ENCODE assay signal across 21 cellular contexts in the genomic region with DNA sequence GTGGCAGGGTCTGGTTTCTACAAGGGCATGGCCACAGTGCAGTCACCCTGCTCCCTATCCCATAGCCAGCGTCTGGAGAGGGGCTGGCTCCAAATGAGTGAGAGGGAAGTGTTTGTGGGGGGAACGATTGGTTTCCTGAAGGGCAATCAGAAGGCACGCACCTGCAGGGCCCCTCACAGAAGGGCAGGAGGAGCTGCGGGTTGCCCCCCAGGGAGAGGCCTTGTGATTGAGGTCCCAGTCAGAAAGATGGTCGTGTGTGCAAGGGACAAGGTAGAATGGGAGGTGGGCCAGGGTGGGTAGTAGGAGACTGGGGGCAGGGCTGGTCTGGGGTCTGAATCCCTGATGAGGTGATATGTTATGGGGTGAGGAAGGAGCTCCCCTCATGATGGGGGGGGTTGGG. TPM values are rescaled to one million over a fixed set of nuclear protein-coding genes. Genes with fewer than 3 reads are reported as not detected.
DNase-seq lines count a peak whose midpoint lies in the region; ATAC-seq, FAIRE-seq and TF ChIP-seq lines count a peak whose summit lies in the region.
"Had no signal": no experiment of that assay in that cellular context is flagged by ENCODE, and none has a peak within 500 bp of the region (broad histone marks: within the 10 kb centered on the region; RNA-seq: fewer than 3 reads in every experiment).

No MANE protein-coding gene starts in this region.

- H3K9me3 Mint-ChIP-seq in activated CD4-positive, alpha-beta T cell treated with anti-CD3 and anti-CD28 coated beads, Interleukin-2, amount 10 ng/mL, durations not matched to agents 7 days and 5 days, result no peaks in the 10 kb centered on the region
- H3K9me3 Mint-ChIP-seq in activated CD4-positive, alpha-beta T cell treated with anti-CD3 and anti-CD28 coated beads for 36 hours (ENCODE audit: low read depth), result no peaks in the 10 kb centered on the region
- H3K9me3 Mint-ChIP-seq in endothelial cell (ENCODE audit: unreplicated experiment) (no peaks in the 10 kb centered on the region), osteocyte (ENCODE audit: unreplicated experiment) (no peaks in the 10 kb centered on the region)
- no peaks in the 10 kb centered on the region for H3K9me3 Mint-ChIP-seq in stimulated activated memory B cell treated with anti-CD40 and anti-IgM and Interleukin-4, amounts not matched to agents 10 μg/mL and 1 μg/mL and 100 μg/mL, for 72 hours
- H3K9me3 Mint-ChIP-seq: activated naive CD4-positive, alpha-beta T cell treated with anti-CD3 and anti-CD28 coated beads, Interleukin-2, amount 50 U/mL, for 24 hours had no signal

- intact Hi-C loops in activated CD4-positive, alpha-beta T cell treated with anti-CD3 and anti-CD28 coated beads for 36 hours (cut with DNase I, micrococcal nuclease), result no loop called here
- intact Hi-C loops in kidney (cut with DNase I), result no loop called here
- intact Hi-C loops in vagina (cut with DNase I), result no loop called here

- POLR2A ChIA-PET in activated CD4-positive, alpha-beta T cell treated with anti-CD3 and anti-CD28 coated beads, Interleukin-2, amount 10 ng/mL, durations not matched to agents 7 days and 5 days (lab: Charles Lee), result no interaction called here
- POLR2A ChIA-PET in activated CD4-positive, alpha-beta T cell treated with anti-CD3 and anti-CD28 coated beads for 36 hours (lab: Charles Lee), result no interaction called here

- DNase-seq in activated CD4-positive, alpha-beta T cell treated with anti-CD3 and anti-CD28 coated beads, Interleukin-2, amount 10 ng/mL, durations not matched to agents 7 days and 5 days, result no peak
- no peak for DNase-seq in activated CD4-positive, alpha-beta T cell treated with anti-CD3 and anti-CD28 coated beads for 36 hours
- DNase-seq in MM.1S (no peak), endothelial cell (ENCODE audit: low spot score) (no peak), osteocyte (ENCODE audit: extremely low spot score, unreplicated experiment) (no peak), kidney (no peak), vagina (ENCODE audit: extremely low spot score in 2 of 2) (no peak)
- DNase-seq: activated CD4-positive, alpha-beta T cell treated with anti-CD3 and anti-CD28 coated beads, Interleukin-2, amount 50 U/mL, for 48 hours; activated T-cell treated with anti-CD3 and anti-CD28 coated beads, Interleukin-2, amount 50 U/mL, for 48 hours; BE2C; mesendoderm; NCI-H1694 treated with DMSO at 0.1 percent for 48 hours; PC-9; SHP77 treated with DMSO at 0.1 percent for 48 hours; small intestine; stimulated activated CD4-positive, alpha-beta T cell treated with anti-CD3 and anti-CD28 coated beads, Interleukin-4, amount 100 ng/mL, for 1 hour had no signal

- peaks cover 22% of the 10 kb centered on the region; the same call in 1 of the 2 replicates for H4K20me1 ChIP-seq in MM.1S (ENCODE audit: insufficient read depth, low read length)

- peaks cover 98% of the 10 kb centered on the region for H3K79me2 ChIP-seq in MM.1S (ENCODE audit: low read length)

- H3K9me2 ChIP-seq in MM.1S (replicated peaks; ENCODE audit: insufficient read depth, low read length), result no peaks in the 10 kb centered on the region

- ATAC-seq in activated CD4-positive, alpha-beta T cell treated with anti-CD3 and anti-CD28 coated beads for 36 hours, result no peak
- no peak for ATAC-seq in stimulated activated memory B cell treated with anti-CD40 and anti-IgM and Interleukin-4, amounts not matched to agents 10 μg/mL and 1 μg/mL and 100 μg/mL, for 72 hours

- H3K4me1 Mint-ChIP-seq in activated CD4-positive, alpha-beta T cell treated with anti-CD3 and anti-CD28 coated beads, Interleukin-2, amount 10 ng/mL, durations not matched to agents 7 days and 5 days, result peaks cover 26% of the 10 kb centered on the region
- peaks cover 3% of the 10 kb centered on the region for H3K4me1 Mint-ChIP-seq in activated CD4-positive, alpha-beta T cell treated with anti-CD3 and anti-CD28 coated beads for 36 hours
- peaks cover 56% of the 10 kb centered on the region for H3K4me1 Mint-ChIP-seq in endothelial cell (ENCODE audit: unreplicated experiment)
- H3K4me1 Mint-ChIP-seq in stimulated activated memory B cell treated with anti-CD40 and anti-IgM and Interleukin-4, amounts not matched to agents 10 μg/mL and 1 μg/mL and 100 μg/mL, for 72 hours, result peaks cover 70% of the 10 kb centered on the region
- peaks cover 28% of the 10 kb centered on the region for H3K4me1 Mint-ChIP-seq in osteocyte (ENCODE audit: unreplicated experiment)

- peaks cover 6% of the 10 kb centered on the region for H3K36me3 Mint-ChIP-seq in activated CD4-positive, alpha-beta T cell treated with anti-CD3 and anti-CD28 coated beads, Interleukin-2, amount 10 ng/mL, durations not matched to agents 7 days and 5 days (ENCODE audit: low read depth)
- H3K36me3 Mint-ChIP-seq in activated CD4-positive, alpha-beta T cell treated with anti-CD3 and anti-CD28 coated beads for 36 hours (ENCODE audit: low read depth), result peaks cover 2% of the 10 kb centered on the region
- peaks cover 15% of the 10 kb centered on the region for H3K36me3 Mint-ChIP-seq in endothelial cell (ENCODE audit: low read depth, unreplicated experiment)
- peaks cover 14% of the 10 kb centered on the region for H3K36me3 Mint-ChIP-seq in stimulated activated memory B cell treated with anti-CD40 and anti-IgM and Interleukin-4, amounts not matched to agents 10 μg/mL and 1 μg/mL and 100 μg/mL, for 72 hours
- no peaks in the 10 kb centered on the region for H3K36me3 Mint-ChIP-seq in osteocyte (ENCODE audit: unreplicated experiment)
- H3K36me3 Mint-ChIP-seq: activated naive CD4-positive, alpha-beta T cell treated with anti-CD3 and anti-CD28 coated beads, Interleukin-2, amount 50 U/mL, for 24 hours had no signal

- TF ChIP-seq CTCF in MM.1S (IDR thresholded peaks at IDR 0.05; ENCODE audit: low read length) (no peak), endothelial cell (IDR thresholded peaks at IDR 0.05; ENCODE audit: unreplicated experiment) (no peak), osteocyte (IDR thresholded peaks at IDR 0.05) (no peak), kidney (IDR thresholded peaks at IDR 0.05; ENCODE audit: borderline replicate concordance, extremely low read depth, insufficient read depth) (no peak), vagina (IDR thresholded peaks at IDR 0.05) (no peak)

- H3K9me3 ChIP-seq in MM.1S (replicated peaks; ENCODE audit: insufficient read depth, low read length) (no peaks in the 10 kb centered on the region), kidney (ENCODE audit: control insufficient read depth in 1 of 2, low read length in 2 of 2) (no peaks in the 10 kb centered on the region), vagina (no peaks in the 10 kb centered on the region)
- H3K9me3 ChIP-seq: BE2C had no signal

- H3K4me1 ChIP-seq in MM.1S (ENCODE audit: low read length) (peaks cover 44% of the 10 kb centered on the region), kidney (ENCODE audit: control insufficient read depth in 1 of 2, insufficient read depth in 1 of 2, low read depth in 1 of 2, low read length in 2 of 2) (peaks cover 0 to 3% of the 10 kb centered on the region in 2 donors), vagina (no peaks in the 10 kb centered on the region)
- H3K4me1 ChIP-seq: BE2C had no signal

- no peak for TF ChIP-seq POLR2A in vagina (IDR thresholded peaks at IDR 0.05)

- H3K27me3 Mint-ChIP-seq in activated CD4-positive, alpha-beta T cell treated with anti-CD3 and anti-CD28 coated beads, Interleukin-2, amount 10 ng/mL, durations not matched to agents 7 days and 5 days, result no peaks in the 10 kb centered on the region
- H3K27me3 Mint-ChIP-seq in activated CD4-positive, alpha-beta T cell treated with anti-CD3 and anti-CD28 coated beads for 36 hours, result no peaks in the 10 kb centered on the region
- peaks cover 4% of the 10 kb centered on the region for H3K27me3 Mint-ChIP-seq in endothelial cell (ENCODE audit: unreplicated experiment)
- no peaks in the 10 kb centered on the region for H3K27me3 Mint-ChIP-seq in stimulated activated memory B cell treated with anti-CD40 and anti-IgM and Interleukin-4, amounts not matched to agents 10 μg/mL and 1 μg/mL and 100 μg/mL, for 72 hours
- no peaks in the 10 kb centered on the region for H3K27me3 Mint-ChIP-seq in osteocyte (ENCODE audit: unreplicated experiment)
- H3K27me3 Mint-ChIP-seq: activated naive CD4-positive, alpha-beta T cell treated with anti-CD3 and anti-CD28 coated beads, Interleukin-2, amount 50 U/mL, for 24 hours had no signal

- H3K4me3 ChIP-seq in MM.1S (ENCODE audit: low read length) (no peak overlapping the region), kidney (ENCODE audit: low read length in 2 of 2) (no peak overlapping the region), vagina (no peak overlapping the region)
- H3K4me3 ChIP-seq: neural progenitor cell, PC-9 had no signal

- H3K36me3 ChIP-seq in MM.1S (replicated peaks; ENCODE audit: insufficient read depth, low read length) (no peaks in the 10 kb centered on the region), kidney (ENCODE audit: control insufficient read depth in 1 of 2, insufficient read depth in 2 of 2, low read length in 2 of 2) (no peaks in the 10 kb centered on the region), vagina (no peaks in the 10 kb centered on the region)
- H3K36me3 ChIP-seq: BE2C, neural progenitor cell had no signal

- peak overlapping the region; percentile 15; the same call in 1 of the 2 replicates for H3K27ac ChIP-seq in MM.1S (ENCODE audit: low read length)
- no peak overlapping the region for H3K27ac ChIP-seq in kidney (ENCODE audit: low read depth in 2 of 2, low read length in 2 of 2)
- H3K27ac ChIP-seq in vagina, result no peak overlapping the region
- H3K27ac ChIP-seq: HL-60, neural progenitor cell, PC-9 had no signal

- H3K4me3 Mint-ChIP-seq in activated CD4-positive, alpha-beta T cell treated with anti-CD3 and anti-CD28 coated beads, Interleukin-2, amount 10 ng/mL, durations not matched to agents 7 days and 5 days, result no peak overlapping the region
- no peak overlapping the region for H3K4me3 Mint-ChIP-seq in activated CD4-positive, alpha-beta T cell treated with anti-CD3 and anti-CD28 coated beads for 36 hours
- H3K4me3 Mint-ChIP-seq in endothelial cell (ENCODE audit: unreplicated experiment), result no peak overlapping the region
- no peak overlapping the region for H3K4me3 Mint-ChIP-seq in stimulated activated memory B cell treated with anti-CD40 and anti-IgM and Interleukin-4, amounts not matched to agents 10 μg/mL and 1 μg/mL and 100 μg/mL, for 72 hours
- H3K4me3 Mint-ChIP-seq in osteocyte (ENCODE audit: unreplicated experiment), result no peak overlapping the region
- H3K4me3 Mint-ChIP-seq: activated naive CD4-positive, alpha-beta T cell treated with anti-CD3 and anti-CD28 coated beads, Interleukin-2, amount 50 U/mL, for 24 hours; neural progenitor cell had no signal

- CTCF ChIA-PET in activated CD4-positive, alpha-beta T cell treated with anti-CD3 and anti-CD28 coated beads, Interleukin-2, amount 10 ng/mL, durations not matched to agents 7 days and 5 days (lab: Charles Lee), result interaction anchor here (1.1 kb wide), 3 partner anchors 14 to 233 kb away, joined by 3 read pairs; partner anchors contain the start of gene LIMD1
- CTCF ChIA-PET in activated CD4-positive, alpha-beta T cell treated with anti-CD3 and anti-CD28 coated beads for 36 hours (lab: Charles Lee), result interaction anchor here (1.5 kb wide), 1 partner anchor 30 kb away, joined by 5 read pairs; no protein-coding TSS in a partner anchor

- peak overlapping the region; percentile 31 for H3K27ac Mint-ChIP-seq in activated CD4-positive, alpha-beta T cell treated with anti-CD3 and anti-CD28 coated beads, Interleukin-2, amount 10 ng/mL, durations not matched to agents 7 days and 5 days
- no peak overlapping the region for H3K27ac Mint-ChIP-seq in activated CD4-positive, alpha-beta T cell treated with anti-CD3 and anti-CD28 coated beads for 36 hours
- H3K27ac Mint-ChIP-seq in endothelial cell (ENCODE audit: unreplicated experiment) (peak overlapping the region; percentile 78), osteocyte (ENCODE audit: unreplicated experiment) (no peak overlapping the region)
- peak overlapping the region; percentile 28 for H3K27ac Mint-ChIP-seq in stimulated activated memory B cell treated with anti-CD40 and anti-IgM and Interleukin-4, amounts not matched to agents 10 μg/mL and 1 μg/mL and 100 μg/mL, for 72 hours
- H3K27ac Mint-ChIP-seq: activated naive CD4-positive, alpha-beta T cell treated with anti-CD3 and anti-CD28 coated beads, Interleukin-2, amount 50 U/mL, for 24 hours; neural progenitor cell had no signal

- no peak overlapping the region for H2AFZ ChIP-seq in MM.1S (ENCODE audit: low read length)
- H2AFZ ChIP-seq: neural progenitor cell, PC-9 had no signal

- no peak overlapping the region for H3K4me2 ChIP-seq in MM.1S (ENCODE audit: low read depth, low read length)
- H3K4me2 ChIP-seq: neural progenitor cell, PC-9 had no signal

- H3F3A ChIP-seq in MM.1S (ENCODE audit: insufficient read depth, low read length), result peaks cover 26% of the 10 kb centered on the region

- H3K27me3 ChIP-seq in MM.1S (replicated peaks; ENCODE audit: insufficient read depth, low read length) (no peaks in the 10 kb centered on the region), vagina (no peaks in the 10 kb centered on the region)
- H3K27me3 ChIP-seq: BE2C, neural progenitor cell had no signal

- H3K9ac ChIP-seq in MM.1S (ENCODE audit: low read length), result no peak overlapping the region
- H3K9ac ChIP-seq in kidney (ENCODE audit: low read length in 2 of 2), result no peak overlapping the region
- H3K9ac ChIP-seq: neural progenitor cell had no signal

- no peak for FAIRE-seq in kidney (lab: Jason Lieb, UNC)
- FAIRE-seq: GM18507, small intestine had no signal

RNA-seq across cellular contexts. Expression of gene LIMD1, which starts 35.8 kb away (rescaled TPM):
- total RNA-seq in activated CD4-positive, alpha-beta T cell treated with anti-CD3 and anti-CD28 coated beads, Interleukin-2, amount 10 ng/mL, durations not matched to agents 7 days and 5 days, result 10 to 100 TPM; 45.1 to 47.7 TPM
- total RNA-seq in activated CD4-positive, alpha-beta T cell treated with anti-CD3 and anti-CD28 coated beads for 36 hours, result 10 to 100 TPM; 20.1 to 22.9 TPM
- total RNA-seq in endothelial cell (ENCODE audit: unreplicated experiment) (56.1 TPM), osteocyte (28.3 and 33.8 TPM in 2 replicates), kidney (36.3 TPM), vagina (16.2 TPM)
- 3.1 TPM for polyA plus RNA-seq in kidney (ENCODE audit: insufficient read depth, low read depth, low replicate concordance)

RNA-seq across cellular contexts. Expression of gene SACM1L, which starts 58.9 kb away (rescaled TPM):
- total RNA-seq in activated CD4-positive, alpha-beta T cell treated with anti-CD3 and anti-CD28 coated beads, Interleukin-2, amount 10 ng/mL, durations not matched to agents 7 days and 5 days, result 10 to 100 TPM; 57.6 to 61.3 TPM
- total RNA-seq in activated CD4-positive, alpha-beta T cell treated with anti-CD3 and anti-CD28 coated beads for 36 hours, result 10 to 100 TPM; 34.2 to 51.8 TPM
- total RNA-seq in endothelial cell (ENCODE audit: unreplicated experiment) (46.8 TPM), osteocyte (38.3 and 40.8 TPM in 2 replicates), kidney (53.1 TPM), vagina (32.7 TPM)
- polyA plus RNA-seq in kidney (ENCODE audit: insufficient read depth, low read depth, low replicate concordance), result 27.1 TPM

Comparison
In these comparisons a context has a peak if more than half of its experiments do, and no peak if none do; other contexts are left out.
1. H3K27ac Mint-ChIP-seq: peak in activated CD4-positive, alpha-beta T cell treated with anti-CD3 and anti-CD28 coated beads, Interleukin-2, amount 10 ng/mL, durations not matched to agents 7 days and 5 days (single experiment), endothelial cell (single experiment) and stimulated activated memory B cell treated with anti-CD40 and anti-IgM and Interleukin-4, amounts not matched to agents 10 μg/mL and 1 μg/mL and 100 μg/mL, for 72 hours (single experiment); none in activated CD4-positive, alpha-beta T cell treated with anti-CD3 and anti-CD28 coated beads for 36 hours (single experiment) and osteocyte (single experiment).